Comparison of ENCODE assay signal across 8 cellular contexts in the genomic region with DNA sequence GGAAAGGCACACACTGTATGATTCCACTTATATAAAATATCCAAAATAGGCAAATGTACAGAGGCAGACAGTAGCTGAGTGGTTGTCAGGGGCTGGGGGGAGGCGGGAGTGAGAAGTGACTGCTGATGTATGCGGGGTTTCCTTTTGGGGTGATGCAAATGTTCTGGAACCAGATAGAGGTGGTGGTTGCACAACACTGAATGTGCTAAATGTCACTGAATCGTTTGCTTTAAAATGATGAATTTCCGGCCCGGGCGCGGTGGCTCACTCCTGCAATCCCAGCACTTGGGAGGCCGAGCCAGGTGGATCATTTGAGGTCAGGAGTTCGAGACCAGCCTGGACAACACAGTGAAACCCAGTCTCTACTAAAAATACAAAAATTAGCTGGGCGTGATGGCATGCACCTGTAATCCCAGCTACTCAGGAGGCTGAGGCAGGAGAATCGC. TPM values are rescaled to one million over a fixed set of nuclear protein-coding genes. Genes with fewer than 3 reads are reported as not detected.
A peak's percentile ranks its signal among the peaks of the same experiment; 100 is the strongest.
DNase-seq lines count a peak whose midpoint lies in the region; ATAC-seq and TF ChIP-seq lines count a peak whose summit lies in the region.
"Not testable (repeated sequence)": the region's sequence is repeated elsewhere in the genome, so short reads cannot be mapped to it uniquely, and the experiment has no call there.

No MANE protein-coding gene starts in this region.

- peak overlapping the region; percentile 95 for H3K27ac Mint-ChIP-seq in activated T-cell treated with anti-CD3 and anti-CD28 coated beads, Interleukin-2, amount 50 U/mL, for 72 hours

- TF ChIP-seq CTCF in GM10266 (IDR thresholded peaks at IDR 0.05; ENCODE audit: control insufficient read depth, insufficient read depth, low read depth, missing control alignments); choroid plexus epithelial cell (conservative IDR thresholded peaks at IDR 0.05; ENCODE audit: low read depth, low read length): not testable (repeated sequence)

- peak overlapping the region; percentile 60 to 76 for H3K4me3 Mint-ChIP-seq in activated T-cell treated with anti-CD3 and anti-CD28 coated beads, Interleukin-2, amount 50 U/mL, for 72 hours

- H3K27me3 Mint-ChIP-seq in activated T-cell treated with anti-CD3 and anti-CD28 coated beads, Interleukin-2, amount 50 U/mL, for 72 hours (ENCODE audit: low read depth), result not testable (repeated sequence)

- not testable (repeated sequence) for H3K9me3 ChIP-seq in KOPT-K1 (ENCODE audit: insufficient read depth, low read length, poor library complexity, severe bottlenecking)

- peak; percentile 68 to 69 for ATAC-seq in activated T-cell treated with anti-CD3 and anti-CD28 coated beads, Interleukin-2, amount 50 U/mL, for 72 hours (replicated peaks in 1 of 2)
- peak; percentile 70 for ATAC-seq in stimulated activated naive CD8-positive, alpha-beta T cell treated with anti-CD3 and anti-CD28 coated beads, Interleukin-15, Interleukin-2, amounts not matched to agents 100 U/mL and 50 U/mL, for 24 hours

- H3K9me3 Mint-ChIP-seq in activated T-cell treated with anti-CD3 and anti-CD28 coated beads, Interleukin-2, amount 50 U/mL, for 72 hours, result not testable (repeated sequence)

- not testable (repeated sequence) for H3K36me3 Mint-ChIP-seq in activated T-cell treated with anti-CD3 and anti-CD28 coated beads, Interleukin-2, amount 50 U/mL, for 72 hours (ENCODE audit: insufficient read depth in 2 of 2)

- peaks cover 68% of the 10 kb centered on the region for H3K4me1 Mint-ChIP-seq in activated T-cell treated with anti-CD3 and anti-CD28 coated beads, Interleukin-2, amount 50 U/mL, for 72 hours (ENCODE audit: low read depth)

- H3K4me3 ChIP-seq in choroid plexus epithelial cell (ENCODE audit: low read depth, low read length); skin epidermis: not testable (repeated sequence)

- H3K36me3 ChIP-seq in KOPT-K1 (ENCODE audit: insufficient read depth, low read length), result not testable (repeated sequence)

- DNase-seq in GM10266 (ENCODE audit: extremely low spot score) (peak; percentile 47), T-helper 22 cell (ENCODE audit: low read depth) (peak; percentile 42), choroid plexus epithelial cell (ENCODE audit: low read depth) (peak; percentile 58), iris pigment epithelial cell (ENCODE audit: low read depth) (peak; percentile 65)
- peak; percentile 71 to 78 for DNase-seq in activated T-cell treated with anti-CD3 and anti-CD28 coated beads, Interleukin-2, amount 50 U/mL, for 72 hours
- DNase-seq in stimulated activated naive CD8-positive, alpha-beta T cell treated with anti-CD3 and anti-CD28 coated beads, Interleukin-15, Interleukin-2, amounts not matched to agents 100 U/mL and 50 U/mL, for 24 hours, result peak; percentile 78

- peak overlapping the region; percentile 75 for H3K27ac ChIP-seq in KOPT-K1 (ENCODE audit: low read depth, low read length, poor library complexity, severe bottlenecking)
- H3K27ac ChIP-seq in skin epidermis, result peak overlapping the region in 12 of 21 experiments; percentile 40 to 88 (median 78)

RNA-seq across cellular contexts. Expression of a gene that starts 2.4 kb away (rescaled TPM):
- total RNA-seq in activated T-cell treated with anti-CD3 and anti-CD28 coated beads, Interleukin-2, amount 50 U/mL, for 72 hours, result 10 to 100 TPM; 13.4 to 20.4 TPM

RNA-seq across cellular contexts. Expression of a gene that starts 8.5 kb away (rescaled TPM):
- total RNA-seq in activated T-cell treated with anti-CD3 and anti-CD28 coated beads, Interleukin-2, amount 50 U/mL, for 72 hours, result 10 to 100 TPM; 22.4 to 23.2 TPM
